ENCODE assay signal across 20 cellular contexts in genomic region chr3:124939661-124940060, GRCh38. TPM values are rescaled to one million over a fixed set of nuclear protein-coding genes. Genes with fewer than 3 reads are reported as not detected.
A peak's percentile ranks its signal among the peaks of the same experiment; 100 is the strongest.
DNase-seq lines count a peak whose midpoint lies in the region; ATAC-seq and TF ChIP-seq lines count a peak whose summit lies in the region.
"Had no signal": no experiment of that assay in that cellular context is flagged by ENCODE, and none has a peak within 500 bp of the region (broad histone marks: within the 10 kb centered on the region; RNA-seq: fewer than 3 reads in every experiment).

No MANE protein-coding gene starts in this region.

- H3K27ac ChIP-seq in H9 (ENCODE audit: insufficient read length, low read depth, low read length) (no peak overlapping the region), foreskin keratinocyte (no peak overlapping the region), mesendoderm (ENCODE audit: low read depth, low read length) (no peak overlapping the region), caudate nucleus (ENCODE audit: low read depth, low read length) (no peak overlapping the region)

- H3K14ac ChIP-seq in H9 (ENCODE audit: insufficient read depth, low read length), result no peak overlapping the region

- no peaks in the 10 kb centered on the region for H3K4me1 Mint-ChIP-seq in H9
- H3K4me1 Mint-ChIP-seq: CD4-positive, CD25-positive, alpha-beta regulatory T cell; CD8-positive, alpha-beta memory T cell had no signal

- H3K4me3 ChIP-seq in mesendoderm (ENCODE audit: low read length), result no peak overlapping the region
- no peak overlapping the region for H3K4me3 ChIP-seq in MG63
- H3K4me3 ChIP-seq: K562 had no signal

- TF ChIP-seq CTCF in H9 (conservative IDR thresholded peaks at IDR 0.05), result no peak
- no peak for TF ChIP-seq CTCF in foreskin keratinocyte (conservative IDR thresholded peaks at IDR 0.05)

- no peak overlapping the region for H2AFZ ChIP-seq in H9 (ENCODE audit: low read length)

- H3K27me3 ChIP-seq in H9 (ENCODE audit: insufficient read depth, low read length) (no peaks in the 10 kb centered on the region), foreskin keratinocyte (no peaks in the 10 kb centered on the region), mesendoderm (ENCODE audit: insufficient read depth, low read length, poor library complexity) (no peaks in the 10 kb centered on the region), MG63 (no peaks in the 10 kb centered on the region)
- H3K27me3 ChIP-seq: BE2C had no signal

- H3K27me3 Mint-ChIP-seq in H9 (ENCODE audit: low read depth), result peaks cover 2% of the 10 kb centered on the region

- no peaks in the 10 kb centered on the region for H3K4me1 ChIP-seq in H9 (ENCODE audit: insufficient read depth, low read length)
- H3K4me1 ChIP-seq in foreskin keratinocyte, result no peaks in the 10 kb centered on the region
- H3K4me1 ChIP-seq in mesendoderm (ENCODE audit: control insufficient read depth, low read depth, low read length), result no peaks in the 10 kb centered on the region
- H3K4me1 ChIP-seq: BE2C had no signal

- H3K4me2 ChIP-seq in H9 (ENCODE audit: insufficient read depth, insufficient read length, low read length) (no peak overlapping the region), mesendoderm (ENCODE audit: low read length) (no peak overlapping the region)

- H3T11ph ChIP-seq in H9 (ENCODE audit: low read length), result no peak overlapping the region

- no peaks in the 10 kb centered on the region for H3K36me3 ChIP-seq in mesendoderm (ENCODE audit: control insufficient read depth, insufficient read depth, low read length)
- H3K36me3 ChIP-seq in MG63, result no peaks in the 10 kb centered on the region
- H3K36me3 ChIP-seq: BE2C had no signal

- no peak overlapping the region for H4K91ac ChIP-seq in H9 (ENCODE audit: insufficient read length, low read depth, low read length)

- H4K8ac ChIP-seq in H9 (replicated peaks; ENCODE audit: insufficient read length, low read depth, low read length) (peak overlapping the region; percentile 67), mesendoderm (ENCODE audit: low read depth, low read length) (no peak overlapping the region)

- ATAC-seq in foreskin keratinocyte, result no peak
- ATAC-seq in GM19023 (IDR thresholded peaks at IDR 0.05; ENCODE audit: unreplicated experiment), result no peak
- ATAC-seq in GM21423 (IDR thresholded peaks at IDR 0.05; ENCODE audit: unreplicated experiment), result no peak
- ATAC-seq: K562 had no signal

- H3K79me2 ChIP-seq in H9 (ENCODE audit: insufficient read depth, low read length) (no peaks in the 10 kb centered on the region), mesendoderm (ENCODE audit: control insufficient read depth, insufficient read depth, low read length) (no peaks in the 10 kb centered on the region)

- H2BK120ac ChIP-seq in H9 (ENCODE audit: low read depth, low read length, poor library complexity, severe bottlenecking) (no peak overlapping the region), mesendoderm (ENCODE audit: low read depth, low read length) (no peak overlapping the region)

- no peak overlapping the region for H2AK5ac ChIP-seq in H9 (ENCODE audit: insufficient read length, low read length)
- H2AK5ac ChIP-seq in mesendoderm (ENCODE audit: low read length), result no peak overlapping the region

- no peaks in the 10 kb centered on the region; a peak in 1 of 7 replicates for H3K36me3 Mint-ChIP-seq in H9 (ENCODE audit: insufficient read depth in 1 of 3, low read depth in 3 of 3)
- H3K36me3 Mint-ChIP-seq: CD4-positive, CD25-positive, alpha-beta regulatory T cell; CD8-positive, alpha-beta memory T cell had no signal

- no peak overlapping the region for H2BK12ac ChIP-seq in H9 (ENCODE audit: insufficient read length, low read depth, low read length)

- no peak overlapping the region for H2BK5ac ChIP-seq in H9 (ENCODE audit: insufficient read length, low read length)
- no peak overlapping the region for H2BK5ac ChIP-seq in mesendoderm (ENCODE audit: low read length)

- H3K56ac ChIP-seq in H9 (ENCODE audit: insufficient read length, low read depth, low read length), result no peak overlapping the region
- H3K56ac ChIP-seq in mesendoderm (ENCODE audit: low read length), result no peak overlapping the region

- no peak overlapping the region for H3K4me3 Mint-ChIP-seq in H9
- H3K4me3 Mint-ChIP-seq: CD4-positive, CD25-positive, alpha-beta regulatory T cell; CD8-positive, alpha-beta memory T cell had no signal

- no peaks in the 10 kb centered on the region for H4K20me1 ChIP-seq in H9 (ENCODE audit: control insufficient read depth, insufficient read depth, insufficient read length)

- H3K79me1 ChIP-seq in H9 (ENCODE audit: insufficient read depth, low read depth, low read length, poor library complexity, severe bottlenecking), result no peaks in the 10 kb centered on the region
- no peaks in the 10 kb centered on the region for H3K79me1 ChIP-seq in mesendoderm (ENCODE audit: low read length)

- H3K23me2 ChIP-seq in H9 (ENCODE audit: insufficient read length, low read depth, low read length, poor library complexity, severe bottlenecking), result no peaks in the 10 kb centered on the region

- H3K27ac Mint-ChIP-seq in H9, result no peak overlapping the region
- H3K27ac Mint-ChIP-seq: CD4-positive, CD25-positive, alpha-beta regulatory T cell; CD8-positive, alpha-beta memory T cell had no signal

- H3K18ac ChIP-seq in H9 (ENCODE audit: insufficient read length, low read depth, low read length) (no peak overlapping the region), mesendoderm (ENCODE audit: low read length) (no peak overlapping the region)

- no peak overlapping the region for H2BK15ac ChIP-seq in H9 (ENCODE audit: low read depth, low read length)
- H2BK15ac ChIP-seq in mesendoderm (replicated peaks; ENCODE audit: low read depth), result no peak overlapping the region

- H3K4ac ChIP-seq in H9 (ENCODE audit: low read depth, low read length) (no peak overlapping the region), mesendoderm (ENCODE audit: low read depth, low read length) (no peak overlapping the region)

- H3K9me3 ChIP-seq in H9 (ENCODE audit: control insufficient read depth, low read depth, low read length), result no peaks in the 10 kb centered on the region
- no peaks in the 10 kb centered on the region for H3K9me3 ChIP-seq in MG63
- H3K9me3 ChIP-seq: BE2C had no signal

- H4K5ac ChIP-seq in H9 (ENCODE audit: insufficient read length, low read depth, low read length) (no peak overlapping the region), mesendoderm (ENCODE audit: low read length) (no peak overlapping the region)

- H3K9ac ChIP-seq in H9 (ENCODE audit: extremely low read depth, insufficient read length, low read length) (no peak overlapping the region), mesendoderm (ENCODE audit: low read length) (no peak overlapping the region)

- H3K23ac ChIP-seq in H9 (ENCODE audit: insufficient read length, low read depth, low read length) (no peak overlapping the region), mesendoderm (ENCODE audit: low read length) (no peak overlapping the region)

- DNase-seq in H9 (no peak), foreskin keratinocyte (peak; percentile 22 to 64), mesendoderm (peak; percentile 26), caudate nucleus (lab: John Stamatoyannopoulos, UW) (no peak), MG63 (no peak)
- DNase-seq: ACHN; BE2C; C1 segment of cervical spinal cord; CD4-positive, CD25-positive, alpha-beta regulatory T cell; CD8-positive, alpha-beta memory T cell; COR-L47; DMS 273 treated with DMSO at 0.1 percent for 48 hours; DMS53; DND-41; EL; HCEC 1CT; IMR-90 had no signal

- no peak overlapping the region for H2BK20ac ChIP-seq in H9 (ENCODE audit: low read depth, low read length, poor library complexity, severe bottlenecking)

- 0 out of 5 replicates have a peak, but pooled peaks cover 0 to 2% of the 10 kb centered on the region in 2 experiments for H3K9me3 Mint-ChIP-seq in H9
- H3K9me3 Mint-ChIP-seq: CD8-positive, alpha-beta memory T cell had no signal

- WGBS in H9 (ENCODE audit: extremely low coverage, insufficient read length, low lambda C conversion rate), result no CpG with 5 or more reads among the region's 4 CpGs
- no CpG with 5 or more reads among the region's 4 CpGs for WGBS in mesendoderm (ENCODE audit: extremely low coverage, insufficient coverage, low lambda C conversion rate)

RNA-seq across cellular contexts. Expression of gene MUC13, which starts 5.1 kb away (rescaled TPM):
- total RNA-seq in H9 (2021), result not detected in 2 replicates
- total RNA-seq in foreskin keratinocyte, result not detected in 2 replicates
- polyA plus RNA-seq in foreskin keratinocyte, result not detected in 2 replicates
- 0.13 TPM for polyA plus RNA-seq in mesendoderm (2013, experiment 1 of 2)
- 0.11 TPM for polyA plus RNA-seq in mesendoderm (2013, experiment 2 of 2)
- not detected in 2 replicates for total RNA-seq in MG63 (2014; rRNA removed; shearing (Covaris generic); ENCODE audit: low replicate concordance)
- total RNA-seq: CD8-positive, alpha-beta memory T cell; IMR-90 had no signal
- polyA plus RNA-seq: CD4-positive, CD25-positive, alpha-beta regulatory T cell; CD8-positive, alpha-beta memory T cell; IMR-90; K562 had no signal

RNA-seq across cellular contexts. Expression of gene ITGB5, which starts 52.5 kb away (rescaled TPM):
- total RNA-seq in H9 (2021), result 146 and 148 TPM in 2 replicates
- 82.0 and 91.9 TPM in 2 replicates for total RNA-seq in foreskin keratinocyte
- polyA plus RNA-seq in foreskin keratinocyte, result 70.5 and 97.0 TPM in 2 replicates
- 201 TPM for polyA plus RNA-seq in mesendoderm (2013, experiment 1 of 2)
- polyA plus RNA-seq in mesendoderm (2013, experiment 2 of 2), result 194 TPM
- 115 and 121 TPM in 2 replicates for total RNA-seq in MG63 (2014; rRNA removed; shearing (Covaris generic); ENCODE audit: low replicate concordance)

Comparison
In these comparisons a context has a peak if more than half of its experiments do, and no peak if none do; other contexts are left out.
1. DNase-seq: peak in foreskin keratinocyte (2 of 2) and mesendoderm (single experiment); none in H9 (single experiment), caudate nucleus (0 of 61) and MG63 (single experiment).